In the genomic region with DNA sequence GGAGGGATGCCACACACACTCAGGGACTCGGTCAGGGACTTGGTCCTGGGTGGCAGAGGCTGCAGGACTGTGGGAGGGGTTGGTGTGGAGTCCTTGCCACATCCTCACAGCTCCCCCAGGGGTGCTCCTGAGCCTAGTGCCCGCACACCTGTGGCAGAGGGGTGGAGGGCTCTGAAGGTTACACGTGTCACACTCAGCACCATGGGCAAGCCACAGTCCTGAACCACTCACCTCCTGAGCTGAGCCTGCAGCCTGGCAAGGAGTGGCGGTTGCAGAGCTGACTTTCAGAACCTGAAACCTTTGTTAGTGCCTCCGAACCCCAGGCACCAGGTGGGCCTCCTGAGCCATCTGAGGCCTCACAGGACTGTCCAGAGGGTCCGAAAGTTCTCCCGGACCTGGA, we compare ENCODE assay signal across 31 cellular contexts.
"Had no signal": no experiment of that assay in that cellular context is flagged by ENCODE, and none has a peak within 500 bp of the region (broad histone marks: within the 10 kb centered on the region; RNA-seq: fewer than 3 reads in every experiment).

No MANE protein-coding gene starts in this region.

- ATAC-seq: Right ventricle myocardium inferior, SK-N-SH treated with all-trans-retinoic acid at 6 μM for 48 hours had no signal

- H3K9me3 ChIP-seq: MG63, SJCRH30 had no signal

- H3K36me3 ChIP-seq: MG63, SJCRH30 had no signal

- DNase-seq: Kasumi-1, MG63, NCI-H1048, NCI-H1092 treated with DMSO at 0.1 percent for 48 hours, NCI-H1105 treated with DMSO at 0.1 percent for 48 hours, NCI-H1417, NCI-H1436, NCI-H146, NCI-H1694, NCI-H187, NCI-H1930, NCI-H2029 treated with DMSO at 0.1 percent for 48 hours, NCI-H2081 treated with DMSO at 0.1 percent for 48 hours, NCI-H2107, NCI-H2171, NCI-H226, NCI-H446 treated with DMSO at 0.1 percent for 48 hours, NCI-H510A, NCI-H524, NCI-H526, NCI-H69, NCI-H82, PC-9, SHP77, SIG-M5, SJCRH30 had no signal

- H3K27me3 ChIP-seq: MG63 had no signal

- H3K4me3 ChIP-seq: MG63, PC-9, SJCRH30, SK-N-MC had no signal

- FAIRE-seq: RCC 7860 had no signal

- H3K4me2 ChIP-seq: PC-9 had no signal

- H3K4me1 ChIP-seq: SJCRH30 had no signal

- H2AFZ ChIP-seq: PC-9 had no signal

- H3K27ac ChIP-seq: PC-9, RWPE1, SJCRH30, SK-N-MC had no signal
